Comparison of ENCODE assay signal across 8 cellular contexts in genomic region chr6:43798688-43799444, GRCh38. TPM values are rescaled to one million over a fixed set of nuclear protein-coding genes. Genes with fewer than 3 reads are reported as not detected.
A peak's percentile ranks its signal among the peaks of the same experiment; 100 is the strongest.
DNase-seq lines count a peak whose midpoint lies in the region; ATAC-seq and TF ChIP-seq lines count a peak whose summit lies in the region.

No MANE protein-coding gene starts in this region.

- H3K9me3 ChIP-seq in SK-N-SH (no peaks in the 10 kb centered on the region), smooth muscle cell (replicated peaks; ENCODE audit: low read depth) (no peaks in the 10 kb centered on the region)
- H3K9me3 ChIP-seq in effector memory CD4-positive, alpha-beta T cell (ENCODE audit: control insufficient read depth, low read length) = no peaks in the 10 kb centered on the region

- TF ChIP-seq EP300 in SK-N-SH (IDR thresholded peaks at IDR 0.05; ENCODE audit: borderline replicate concordance in 1 of 2, low read depth in 1 of 2, low read length in 1 of 2) = peak in 1 of 2 experiments; percentile 35; a peak in 1 of 4 replicates

- WGBS in SK-N-SH (ENCODE audit: low lambda C conversion rate) = 51% methylated on average over 7 of the region's 10 CpGs
- WGBS in smooth muscle cell (ENCODE audit: low lambda C conversion rate) = 26% methylated on average over 10 of the region's 10 CpGs

- H4K20me1 ChIP-seq in SK-N-SH (ENCODE audit: insufficient read depth) = no peaks in the 10 kb centered on the region
- no peaks in the 10 kb centered on the region for H4K20me1 ChIP-seq in smooth muscle cell (ENCODE audit: low read depth)

- H3K4me3 ChIP-seq in SK-N-SH (ENCODE audit: low read depth in 2 of 2, low read length in 1 of 2) (no peak overlapping the region), fibroblast of villous mesenchyme (ENCODE audit: low read depth, low read length) (no peak overlapping the region), smooth muscle cell (no peak overlapping the region)
- no peak overlapping the region for H3K4me3 ChIP-seq in effector memory CD4-positive, alpha-beta T cell (ENCODE audit: insufficient read depth, low read depth, low read length, poor library complexity, severe bottlenecking)

- CTCF ChIA-PET in SK-N-SH (lab: Yijun Ruan, JAX) = no interaction called here

- H3K27ac ChIP-seq in SK-N-SH (ENCODE audit: low read depth in 2 of 2, low read length in 1 of 2) (peak overlapping the region in 1 of 2 experiments; percentile 58; a peak in 1 of 4 replicates), smooth muscle cell (ENCODE audit: low read depth) (peak overlapping the region; percentile 66)
- no peak overlapping the region for H3K27ac ChIP-seq in effector memory CD4-positive, alpha-beta T cell (ENCODE audit: insufficient read depth, low read length, poor library complexity, severe bottlenecking)

- no peaks in the 10 kb centered on the region for H3K36me3 ChIP-seq in SK-N-SH (replicated peaks in 1 of 2; ENCODE audit: control insufficient read depth in 1 of 2, insufficient read depth in 2 of 2, low read length in 1 of 2)
- H3K36me3 ChIP-seq in smooth muscle cell (ENCODE audit: low read depth) = no peaks in the 10 kb centered on the region
- H3K36me3 ChIP-seq in effector memory CD4-positive, alpha-beta T cell (ENCODE audit: control insufficient read depth, insufficient read depth, low read length) = no peaks in the 10 kb centered on the region

- no peaks in the 10 kb centered on the region for H3K9me2 ChIP-seq in SK-N-SH

- peak; percentile 74 for ATAC-seq in HG02759 (IDR thresholded peaks at IDR 0.05; ENCODE audit: unreplicated experiment)

- DNase-seq in DMS53 (lab: John Stamatoyannopoulos, UW) = peak; percentile 100
- peak; percentile 66 for DNase-seq in SK-N-SH
- DNase-seq in fibroblast of villous mesenchyme (ENCODE audit: low read depth) = peak; percentile 87
- no peak for DNase-seq in smooth muscle cell (lab: John Stamatoyannopoulos, UW; ENCODE audit: unreplicated experiment)
- DNase-seq in NCI-H446 treated with DMSO at 0.1 percent for 48 hours (lab: John Stamatoyannopoulos, UW) = no peak
- no peak for DNase-seq in effector memory CD4-positive, alpha-beta T cell
- no peak for DNase-seq in anterior cingulate cortex (lab: John Stamatoyannopoulos, UW)

- TF ChIP-seq CTCF in SK-N-SH (IDR thresholded peaks at IDR 0.05) = no peak
- TF ChIP-seq CTCF in fibroblast of villous mesenchyme (IDR thresholded peaks at IDR 0.05; ENCODE audit: insufficient read depth, low read depth, low read length) = no peak
- TF ChIP-seq CTCF in smooth muscle cell (IDR thresholded peaks at IDR 0.05; ENCODE audit: borderline replicate concordance, insufficient read depth, poor library complexity, severe bottlenecking) = no peak

- H3F3A ChIP-seq in SK-N-SH (replicated peaks; ENCODE audit: insufficient read depth) = no peaks in the 10 kb centered on the region
- H3F3A ChIP-seq in smooth muscle cell (ENCODE audit: low read depth) = no peaks in the 10 kb centered on the region

- H3K27me3 ChIP-seq in SK-N-SH (ENCODE audit: insufficient read depth) (no peaks in the 10 kb centered on the region), smooth muscle cell (ENCODE audit: low read depth) (no peaks in the 10 kb centered on the region)
- H3K27me3 ChIP-seq in effector memory CD4-positive, alpha-beta T cell (replicated peaks; ENCODE audit: control insufficient read depth, insufficient read depth, low read length, poor library complexity, severe bottlenecking) = no peaks in the 10 kb centered on the region

- H2AFZ ChIP-seq in SK-N-SH (ENCODE audit: low read depth) (no peak overlapping the region; the same call in 1 of the 2 replicates), smooth muscle cell (ENCODE audit: low read depth) (no peak overlapping the region)

- no peaks in the 10 kb centered on the region for H3K79me2 ChIP-seq in SK-N-SH (ENCODE audit: insufficient read depth)
- no peaks in the 10 kb centered on the region for H3K79me2 ChIP-seq in smooth muscle cell (ENCODE audit: low read depth)

- no peak for TF ChIP-seq RAD21 in SK-N-SH (IDR thresholded peaks at IDR 0.05; ENCODE audit: low read length)

- H3K9ac ChIP-seq in SK-N-SH (no peak overlapping the region), smooth muscle cell (ENCODE audit: low read depth) (peak overlapping the region; percentile 47)

- POLR2A ChIA-PET in SK-N-SH (lab: Yijun Ruan, JAX) = interaction anchor here (0.6 kb wide), 1 partner anchor 140 kb away, joined by 3 read pairs; no protein-coding TSS in a partner anchor

- H3K4me1 ChIP-seq in SK-N-SH (ENCODE audit: control insufficient read depth in 1 of 2, insufficient read depth in 2 of 2, low read depth in 1 of 2, low read length in 1 of 2) (peaks cover 0 to 23% of the 10 kb centered on the region in 2 experiments; a peak in 2 of 4 replicates), smooth muscle cell (ENCODE audit: low read depth) (no peaks in the 10 kb centered on the region)
- H3K4me1 ChIP-seq in effector memory CD4-positive, alpha-beta T cell (ENCODE audit: control insufficient read depth, insufficient read depth, low read length, poor library complexity, severe bottlenecking) = no peaks in the 10 kb centered on the region

- H3K4me2 ChIP-seq in SK-N-SH (no peak overlapping the region), smooth muscle cell (peak overlapping the region; percentile 8)

TF ChIP-seq in SK-N-SH, 30 proteins besides CTCF, POLR2A, EP300 and RAD21 (continues in another document):
- TF ChIP-seq NFIC (IDR thresholded peaks at IDR 0.05; ENCODE audit: borderline replicate concordance) (no peak), GATA2 (CRISPR knock-in tag; IDR thresholded peaks at IDR 0.05) (no peak), MXI1 (IDR thresholded peaks at IDR 0.05; ENCODE audit: low read depth, low read length) (no peak), FOXJ3 (CRISPR knock-in tag; IDR thresholded peaks at IDR 0.05) (peak; percentile 57; the same call in 1 of the 2 replicates), CHD2 (IDR thresholded peaks at IDR 0.05; ENCODE audit: low read length, partially characterized antibody) (no peak), FOXM1 (IDR thresholded peaks at IDR 0.05; ENCODE audit: low read depth) (no peak), JUND (IDR thresholded peaks at IDR 0.05) (peak; percentile 66; the same call in 1 of the 2 replicates), FOSL2 (IDR thresholded peaks at IDR 0.05; ENCODE audit: borderline replicate concordance, low read depth) (peak; percentile 87; the same call in 1 of the 2 replicates), TCF12 (IDR thresholded peaks at IDR 0.05) (peak; percentile 30; the same call in 1 of the 2 replicates), SIN3A (IDR thresholded peaks at IDR 0.05; ENCODE audit: borderline replicate concordance, low read depth, low read length) (no peak), NRF1 (IDR thresholded peaks at IDR 0.05; ENCODE audit: low read depth, low read length) (no peak), PBX3 (IDR thresholded peaks at IDR 0.05) (no peak), RFX5 (IDR thresholded peaks at IDR 0.05; ENCODE audit: low read length) (no peak), REST (IDR thresholded peaks at IDR 0.05; ENCODE audit: low read depth, low read length) (no peak)
- TF ChIP-seq, protein P1, sequence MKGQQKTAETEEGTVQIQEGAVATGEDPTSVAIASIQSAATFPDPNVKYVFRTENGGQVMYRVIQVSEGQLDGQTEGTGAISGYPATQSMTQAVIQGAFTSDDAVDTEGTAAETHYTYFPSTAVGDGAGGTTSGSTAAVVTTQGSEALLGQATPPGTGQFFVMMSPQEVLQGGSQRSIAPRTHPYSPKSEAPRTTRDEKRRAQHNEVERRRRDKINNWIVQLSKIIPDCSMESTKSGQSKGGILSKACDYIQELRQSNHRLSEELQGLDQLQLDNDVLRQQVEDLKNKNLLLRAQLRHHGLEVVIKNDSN (IDR thresholded peaks at IDR 0.05; ENCODE audit: borderline replicate concordance, low read depth) = peak; percentile 79

RNA-seq across cellular contexts. Expression of gene VEGFA, which starts 28.9 kb away (rescaled TPM):
- polyA plus RNA-seq in SK-N-SH (2012; rRNA removed) (81.0 and 130 TPM in 2 replicates), smooth muscle cell (116 and 143 TPM in 2 replicates)
- 42.6 and 66.6 TPM in 2 replicates for polyA plus RNA-seq in SK-N-SH (2012; cell fraction: cytosol; rRNA removed)
- polyA plus RNA-seq in SK-N-SH (2012; cell fraction: nucleus; rRNA removed) = 412 and 501 TPM in 2 replicates
- total RNA-seq in fibroblast of villous mesenchyme (84.2 and 132 TPM in 2 replicates), smooth muscle cell (120 and 136 TPM in 2 replicates)

Comparison
In these comparisons a context has a peak if more than half of its experiments do, and no peak if none do; other contexts are left out.
1. DNase-seq: peak in DMS53 (single experiment), SK-N-SH (single experiment) and fibroblast of villous mesenchyme (single experiment); none in smooth muscle cell (single experiment), NCI-H446 treated with DMSO at 0.1 percent for 48 hours (single experiment), effector memory CD4-positive, alpha-beta T cell (0 of 3) and anterior cingulate cortex (0 of 58).